22 cellular contexts compared by ENCODE assay signal in the genomic region with DNA sequence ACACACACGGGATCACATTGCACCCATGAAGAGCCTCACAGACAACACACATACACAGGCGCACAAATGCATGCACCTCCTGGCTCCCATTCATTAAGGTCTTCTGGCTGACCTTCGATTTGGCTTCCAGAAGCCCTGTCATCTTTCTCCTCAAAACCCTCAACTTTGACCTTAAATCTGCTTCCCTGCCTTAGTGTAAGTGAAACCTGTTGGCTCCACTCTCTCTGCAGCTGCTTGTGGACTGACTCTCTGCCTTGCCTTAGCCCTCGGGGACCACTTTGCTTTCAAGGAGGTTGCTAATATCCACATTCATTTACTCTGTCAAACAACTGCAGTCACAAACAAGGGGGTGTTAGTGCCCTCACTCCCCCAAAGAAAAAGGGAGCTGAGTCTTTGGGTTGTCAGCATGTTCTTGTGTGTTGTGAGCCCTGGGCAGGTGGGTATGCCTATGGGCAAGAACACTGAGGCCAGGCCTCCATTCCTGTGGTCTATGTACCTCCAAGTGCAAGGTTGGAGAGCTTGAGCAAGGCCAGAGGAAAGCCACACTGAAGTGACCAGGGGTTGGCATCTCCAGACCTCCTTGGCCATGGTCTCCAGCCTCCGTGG. TPM values are rescaled to one million over a fixed set of nuclear protein-coding genes. Genes with fewer than 3 reads are reported as not detected.
DNase-seq lines count a peak whose midpoint lies in the region; ATAC-seq, FAIRE-seq and TF ChIP-seq lines count a peak whose summit lies in the region.
"Had no signal": no experiment of that assay in that cellular context is flagged by ENCODE, and none has a peak within 500 bp of the region (broad histone marks: within the 10 kb centered on the region; RNA-seq: fewer than 3 reads in every experiment).

No MANE protein-coding gene starts in this region.

- ATAC-seq in GM18870 (IDR thresholded peaks at IDR 0.05; ENCODE audit: unreplicated experiment), result no peak
- no peak for ATAC-seq in HG03039 (IDR thresholded peaks at IDR 0.05; ENCODE audit: unreplicated experiment)
- ATAC-seq: Right ventricle myocardium inferior had no signal

- TF ChIP-seq EP300 in sigmoid colon (IDR thresholded peaks at IDR 0.05), result no peak

- H3K9me3 ChIP-seq in adipocyte (ENCODE audit: control insufficient read depth, low read length), result no peaks in the 10 kb centered on the region
- no peaks in the 10 kb centered on the region for H3K9me3 ChIP-seq in sigmoid colon

- peak overlapping the region; percentile 82 to 94 (median 86) for H3K27ac ChIP-seq in sigmoid colon
- H3K27ac ChIP-seq: neural progenitor cell had no signal

- intact Hi-C loops in sigmoid colon (cut with DNase I), result loop anchor here (5.0 kb wide), 2 partner anchors 462 to 698 kb away; partner anchors contain the start of gene LAPTM4A

- H3K27me3 ChIP-seq in adipocyte (replicated peaks; ENCODE audit: control insufficient read depth, insufficient read depth, low read length), result no peaks in the 10 kb centered on the region
- peaks cover 0 to 63% (median 0%) of the 10 kb centered on the region in 3 donors for H3K27me3 ChIP-seq in sigmoid colon

- H3K36me3 ChIP-seq in adipocyte (ENCODE audit: control insufficient read depth, insufficient read depth, low read length, severe bottlenecking), result peaks cover 29% of the 10 kb centered on the region
- peaks cover 0 to 13% (median 3%) of the 10 kb centered on the region in 4 donors for H3K36me3 ChIP-seq in sigmoid colon
- H3K36me3 ChIP-seq: neural progenitor cell had no signal

- H3K4me1 ChIP-seq in adipocyte (ENCODE audit: control insufficient read depth, insufficient read depth, low read length) (peaks cover 32% of the 10 kb centered on the region), sigmoid colon (peaks cover 0 to 60% (median 40%) of the 10 kb centered on the region in 4 donors)

- in situ Hi-C loops in GM13976 (cut with MboI; ENCODE audit: low sequenced_read_pairs, unreplicated experiment), result loop anchor here (10.0 to 25.0 kb wide), 3 partner anchors 510 to 842 kb away; no protein-coding TSS in a partner anchor

- no peak for FAIRE-seq in D721Med (lab: Jason Lieb, UNC)
- FAIRE-seq: HTR-8/SVneo, TTC549 had no signal

- no peak for TF ChIP-seq POLR2A in sigmoid colon (IDR thresholded peaks at IDR 0.05)

- H3K9ac ChIP-seq in adipocyte (ENCODE audit: low read length), result peak overlapping the region; percentile 95
- H3K9ac ChIP-seq: neural progenitor cell had no signal

- H3K4me3 ChIP-seq in adipocyte (ENCODE audit: low read length) (peak overlapping the region; percentile 94), fibroblast of the aortic adventitia (ENCODE audit: low read depth, low read length) (peak overlapping the region; percentile 83), sigmoid colon (peak overlapping the region in 3 of 4 donors; percentile 64 to 76 (median 76))
- H3K4me3 ChIP-seq: neural progenitor cell had no signal

- 69 to 82% methylated on average over 5 of the region's 5 CpGs for WGBS in sigmoid colon, 2 donors

- peak; percentile 15 for DNase-seq in GM13976 (ENCODE audit: low spot score)
- peak; percentile 42 for DNase-seq in adipocyte (ENCODE audit: low read depth)
- peak; percentile 67 for DNase-seq in fibroblast of the aortic adventitia (ENCODE audit: low read depth)
- DNase-seq in sigmoid colon, result no peak
- no peak for DNase-seq in D721Med (ENCODE audit: insufficient read length, low spot score)
- DNase-seq in NCI-H524 (lab: John Stamatoyannopoulos, UW), result no peak
- DNase-seq: activated CD4-positive, alpha-beta T cell treated with anti-CD3 and anti-CD28 coated beads for 4 hours; activated CD8-positive, alpha-beta memory T cell treated with anti-CD3 and anti-CD28 coated beads, Interleukin-2, amount 50 U/mL, for 4 hours; activated effector memory CD4-positive, alpha-beta T cell treated with anti-CD3 and anti-CD28 coated beads, Interleukin-2, amount 50 U/mL, for 16 hours; DMS79 treated with DMSO at 0.1 percent for 48 hours; foreskin melanocyte; Kasumi-1; NCI-H1092 treated with DMSO at 0.1 percent for 48 hours; NCI-H2081 treated with DMSO at 0.1 percent for 48 hours; NCI-H524 treated with DMSO at 0.1 percent for 48 hours; stimulated activated CD8-positive, alpha-beta memory T cell treated with anti-CD3 and anti-CD28 coated beads, Interleukin-4, amount 100 ng/mL, for 48 hours had no signal

- TF ChIP-seq CTCF in GM13976 (IDR thresholded peaks at IDR 0.05; ENCODE audit: borderline replicate concordance, control extremely low read depth, extremely low read depth, insufficient read depth, missing control alignments) (no peak), fibroblast of the aortic adventitia (IDR thresholded peaks at IDR 0.05; ENCODE audit: insufficient read depth, low read length) (no peak), sigmoid colon (IDR thresholded peaks at IDR 0.05) (no peak), D721Med (IDR thresholded peaks at IDR 0.05; ENCODE audit: insufficient read depth, missing control alignments) (no peak)

RNA-seq across cellular contexts. Expression of gene OSR1, which starts 3.9 kb away (rescaled TPM):
- 35.8 and 117 TPM in 2 replicates for total RNA-seq in fibroblast of the aortic adventitia (ENCODE audit: low replicate concordance)
- 10 to 100 TPM in 3 of 4 donors, 1 to 10 TPM in 1; 7.8 to 33.0 (median 19.7) TPM for total RNA-seq in sigmoid colon
- 1 to 10 TPM in 2 of 3 donors, under 1 TPM in 1; 0.69 to 6.2 (median 3.0) TPM for polyA plus RNA-seq in sigmoid colon

Comparison
In these comparisons a context has a peak if more than half of its experiments do, and no peak if none do; other contexts are left out.
1. DNase-seq: peak in GM13976 (single experiment), adipocyte (single experiment) and fibroblast of the aortic adventitia (single experiment); none in sigmoid colon (single experiment), D721Med (single experiment) and NCI-H524 (0 of 2).
2. Peak in every context shown above with its lines, with median percentiles within 50 percentile points of each other: H3K4me3 ChIP-seq.